In genomic region chr10:98310721-98311120, GRCh38 we compare ENCODE assay signal across 26 cellular contexts.
"Had no signal": no experiment of that assay in that cellular context is flagged by ENCODE, and none has a peak within 500 bp of the region (broad histone marks: within the 10 kb centered on the region; RNA-seq: fewer than 3 reads in every experiment).

No MANE protein-coding gene starts in this region.

- H3K27me3 ChIP-seq: colonic mucosa, gastrocnemius medialis had no signal

- H3K4me3 ChIP-seq: colonic mucosa, esophagus squamous epithelium, gastrocnemius medialis, heart right ventricle, left lung, lower lobe of right lung, mucosa of descending colon had no signal

- H3K9me3 ChIP-seq: colonic mucosa, esophagus squamous epithelium, gastrocnemius medialis, left lung, lower lobe of right lung, mucosa of descending colon had no signal

- FAIRE-seq: endometrium, islet of Langerhans, keratinocyte had no signal

- DNase-seq: colonic mucosa; cortex of kidney; effector CD8-positive, alpha-beta T cell; effector memory CD8-positive, alpha-beta T cell; endodermal cell; erythroblast; esophagus squamous epithelium; foreskin fibroblast; foreskin melanocyte; gastrocnemius medialis; glutamatergic neuron; head of caudate nucleus; heart right ventricle; hippocampal formation; left cardiac atrium; left lung; left ventricle myocardium superior; lower lobe of right lung; mesenchymal stem cell; mucosa of descending colon; naive B cell had no signal

- H3K4me1 ChIP-seq: colonic mucosa had no signal

- H3K36me3 ChIP-seq: colonic mucosa, esophagus squamous epithelium, gastrocnemius medialis, heart right ventricle, left lung, lower lobe of right lung had no signal

- ATAC-seq: effector memory CD8-positive, alpha-beta T cell; esophagus mucosa; gastrocnemius medialis; left cardiac atrium; left lung; lower lobe of right lung; mucosa of descending colon had no signal

- H3K27ac ChIP-seq: colonic mucosa, epithelial cell of prostate, esophagus squamous epithelium, left lung, lower lobe of right lung had no signal
